ENCODE assay signal across 1 cellular context in genomic region chr12:51090705-51091229, GRCh38.
TF ChIP-seq lines count a peak whose summit lies in the region.

No MANE protein-coding gene starts in this region.

TF ChIP-seq in GM23338, 12 proteins besides CTCF, POLR2A, EP300 and RAD21 (continued from another document):
- TF ChIP-seq ZNF462 (CRISPR knock-in tag; IDR thresholded peaks at IDR 0.05) (no peak), NANOG (IDR thresholded peaks at IDR 0.05; ENCODE audit: borderline replicate concordance) (no peak), REST (IDR thresholded peaks at IDR 0.05; ENCODE audit: unreplicated experiment) (no peak), POLR2AphosphoS5 (IDR thresholded peaks at IDR 0.05; ENCODE audit: low read depth) (no peak), JUNB (IDR thresholded peaks at IDR 0.05; ENCODE audit: unreplicated experiment) (no peak), ETS1 (IDR thresholded peaks at IDR 0.05) (no peak), ZNF114 (CRISPR knock-in tag; IDR thresholded peaks at IDR 0.05) (no peak)
